Comparison of ENCODE assay signal across 11 cellular contexts in the genomic region with DNA sequence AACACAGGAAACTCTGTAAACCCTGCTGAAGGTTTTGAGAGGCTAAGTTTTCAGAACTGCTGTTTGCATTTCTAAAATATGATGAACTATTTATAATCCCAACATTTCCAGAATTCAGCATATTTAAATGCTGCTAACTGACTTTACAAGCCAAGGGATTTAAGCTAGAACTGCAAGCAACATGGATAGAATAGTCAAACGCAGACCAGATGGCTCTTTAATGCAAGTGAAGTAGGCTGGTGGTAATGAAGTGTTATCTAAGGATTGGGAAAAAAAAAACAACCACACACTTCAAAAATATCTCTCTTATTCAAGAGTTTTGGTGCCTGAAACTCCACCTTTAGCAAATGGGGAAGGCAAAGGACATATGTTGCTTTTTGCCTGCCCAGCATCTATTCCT.
"Had no signal": no experiment of that assay in that cellular context is flagged by ENCODE, and none has a peak within 500 bp of the region (broad histone marks: within the 10 kb centered on the region; RNA-seq: fewer than 3 reads in every experiment).

No MANE protein-coding gene starts in this region.

- H3K36me3 Mint-ChIP-seq: activated naive CD4-positive, alpha-beta T cell treated with anti-CD3 and anti-CD28 coated beads, Interleukin-2, amount 10 ng/mL, durations not matched to agents 7 days and 5 days; stimulated activated memory B cell treated with anti-CD40 and anti-IgM and Interleukin-4, amounts not matched to agents 10 μg/mL and 1 μg/mL and 100 μg/mL, for 72 hours; WTC11 had no signal

- H3K4me1 ChIP-seq: tibial nerve, vagina had no signal

- H3K27me3 Mint-ChIP-seq: activated CD4-positive, alpha-beta memory T cell treated with anti-CD3 and anti-CD28 coated beads, Interleukin-2, amount 10 ng/mL, durations not matched to agents 7 days and 5 days had no signal

- ATAC-seq: stimulated activated memory B cell treated with anti-CD40 and anti-IgM and Interleukin-4, amounts not matched to agents 10 μg/mL and 1 μg/mL and 100 μg/mL, for 72 hours; WTC11 had no signal

- H3K9me3 Mint-ChIP-seq: activated CD4-positive, alpha-beta memory T cell treated with anti-CD3 and anti-CD28 coated beads, Interleukin-2, amount 10 ng/mL, durations not matched to agents 7 days and 5 days; activated naive CD4-positive, alpha-beta T cell treated with anti-CD3 and anti-CD28 coated beads, Interleukin-2, amount 10 ng/mL, durations not matched to agents 7 days and 5 days; activated T-cell treated with anti-CD3 and anti-CD28 coated beads, Interleukin-2, amount 50 U/mL, for 24 hours; nephron progenitor cell; stimulated activated memory B cell treated with anti-CD40 and anti-IgM and Interleukin-4, amounts not matched to agents 10 μg/mL and 1 μg/mL and 100 μg/mL, for 72 hours had no signal

- H3K4me1 Mint-ChIP-seq: activated CD4-positive, alpha-beta memory T cell treated with anti-CD3 and anti-CD28 coated beads, Interleukin-2, amount 10 ng/mL, durations not matched to agents 7 days and 5 days; activated naive CD4-positive, alpha-beta T cell treated with anti-CD3 and anti-CD28 coated beads, Interleukin-2, amount 10 ng/mL, durations not matched to agents 7 days and 5 days; nephron progenitor cell; stimulated activated memory B cell treated with anti-CD40 and anti-IgM and Interleukin-4, amounts not matched to agents 10 μg/mL and 1 μg/mL and 100 μg/mL, for 72 hours had no signal

- H3K4me3 ChIP-seq: tibial nerve, vagina had no signal

- DNase-seq: activated CD4-positive, alpha-beta memory T cell treated with anti-CD3 and anti-CD28 coated beads, Interleukin-2, amount 10 ng/mL, durations not matched to agents 7 days and 5 days; activated CD4-positive, alpha-beta T cell treated with anti-CD3 and anti-CD28 coated beads for 4 hours; activated naive CD4-positive, alpha-beta T cell treated with anti-CD3 and anti-CD28 coated beads, Interleukin-2, amount 10 ng/mL, durations not matched to agents 7 days and 5 days; activated T-cell treated with anti-CD3 and anti-CD28 coated beads, Interleukin-2, amount 50 U/mL, for 24 hours; nephron progenitor cell; occipital lobe; stimulated activated CD4-positive, alpha-beta T cell treated with anti-CD3 and anti-CD28 coated beads, Interleukin-2, amount 100 ng/mL, for 48 hours had no signal

- H3K9me3 ChIP-seq: tibial nerve, vagina had no signal

- H3K4me3 Mint-ChIP-seq: activated CD4-positive, alpha-beta memory T cell treated with anti-CD3 and anti-CD28 coated beads, Interleukin-2, amount 10 ng/mL, durations not matched to agents 7 days and 5 days; activated naive CD4-positive, alpha-beta T cell treated with anti-CD3 and anti-CD28 coated beads, Interleukin-2, amount 10 ng/mL, durations not matched to agents 7 days and 5 days; activated T-cell treated with anti-CD3 and anti-CD28 coated beads, Interleukin-2, amount 50 U/mL, for 24 hours; nephron progenitor cell; stimulated activated memory B cell treated with anti-CD40 and anti-IgM and Interleukin-4, amounts not matched to agents 10 μg/mL and 1 μg/mL and 100 μg/mL, for 72 hours; WTC11 had no signal

- H3K27me3 ChIP-seq: tibial nerve, vagina had no signal

- H3K36me3 ChIP-seq: tibial nerve, vagina had no signal

- H3K27ac Mint-ChIP-seq: activated CD4-positive, alpha-beta memory T cell treated with anti-CD3 and anti-CD28 coated beads, Interleukin-2, amount 10 ng/mL, durations not matched to agents 7 days and 5 days; activated naive CD4-positive, alpha-beta T cell treated with anti-CD3 and anti-CD28 coated beads, Interleukin-2, amount 10 ng/mL, durations not matched to agents 7 days and 5 days; activated T-cell treated with anti-CD3 and anti-CD28 coated beads, Interleukin-2, amount 50 U/mL, for 24 hours; nephron progenitor cell; stimulated activated memory B cell treated with anti-CD40 and anti-IgM and Interleukin-4, amounts not matched to agents 10 μg/mL and 1 μg/mL and 100 μg/mL, for 72 hours; WTC11 had no signal

- H3K27ac ChIP-seq: tibial nerve, vagina had no signal
